In the genomic region with DNA sequence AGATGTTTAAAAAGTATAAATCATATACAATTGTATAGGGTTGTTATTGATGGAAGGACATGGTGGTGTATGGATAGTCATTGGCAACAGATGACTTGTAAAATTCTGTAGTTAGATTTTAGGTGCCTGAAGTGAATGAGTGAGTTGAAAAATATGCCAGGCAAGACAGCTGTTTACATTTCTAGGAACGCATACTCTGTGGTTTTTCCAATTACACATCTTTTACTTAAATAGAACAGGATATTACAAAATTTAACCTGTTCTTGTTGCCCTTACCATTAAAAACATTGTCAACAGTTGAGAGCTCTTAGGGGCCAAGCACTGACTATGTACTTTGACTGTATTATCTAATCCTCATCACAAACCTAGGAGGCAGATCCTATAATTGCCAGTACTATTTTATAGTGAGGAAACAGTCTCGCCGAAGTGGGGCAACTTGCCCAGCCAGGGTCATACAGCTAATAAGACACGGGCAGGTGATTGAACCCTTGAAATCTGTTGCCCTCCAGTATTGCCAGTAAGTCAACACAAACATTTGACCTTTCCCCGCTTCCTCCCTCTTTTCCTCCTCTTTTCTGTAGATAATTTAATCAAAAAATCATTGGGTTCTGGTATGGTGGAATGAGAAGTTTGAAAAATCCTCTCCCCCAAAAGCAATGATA, we compare ENCODE assay signal across 14 cellular contexts.
DNase-seq lines count a peak whose midpoint lies in the region; TF ChIP-seq lines count a peak whose summit lies in the region.
"Had no signal": no experiment of that assay in that cellular context is flagged by ENCODE, and none has a peak within 500 bp of the region (broad histone marks: within the 10 kb centered on the region; RNA-seq: fewer than 3 reads in every experiment).

No MANE protein-coding gene starts in this region.

- CTCF ChIA-PET in RWPE1 (lab: Yijun Ruan, JAX): interaction anchor here (0.7 kb wide), 1 partner anchor 39 kb away, joined by 3 read pairs; no protein-coding TSS in a partner anchor

- H3K27me3 ChIP-seq in H7 (ENCODE audit: control insufficient read depth, insufficient read depth, low read length): no peaks in the 10 kb centered on the region; the same call in 1 of the 2 replicates
- H3K27me3 ChIP-seq: ascending aorta, pancreas, stomach had no signal

- POLR2A ChIA-PET in RWPE1 (lab: Yijun Ruan, JAX; ENCODE audit: low non-redundant PET): interaction anchor here (0.8 kb wide), 1 partner anchor 64 kb away, joined by 4 read pairs; no protein-coding TSS in a partner anchor

- DNase-seq in AG09309 (ENCODE audit: low read depth): peak; percentile 54
- DNase-seq in GM04503 (ENCODE audit: low read depth): peak; percentile 47
- peak; percentile 41 for DNase-seq in RWPE1 (ENCODE audit: low spot score)
- peak; percentile 74 for DNase-seq in fibroblast of mammary gland (ENCODE audit: low read depth)
- DNase-seq in H7: no peak
- no peak for DNase-seq in NCI-H146 treated with DMSO at 0.1 percent for 48 hours (lab: John Stamatoyannopoulos, UW; ENCODE audit: unreplicated experiment)
- no peak for DNase-seq in stimulated activated CD4-positive, alpha-beta T cell treated with anti-CD3 and anti-CD28 coated beads, Interleukin-4, amount 100 ng/mL, for 24 hours
- DNase-seq in cortex of kidney (lab: John Stamatoyannopoulos, UW): no peak
- DNase-seq: hypothalamus; Kasumi-1; pancreas; stimulated activated CD4-positive, alpha-beta T cell treated with anti-CD3 and anti-CD28 coated beads, Interleukin-2, amount 100 ng/mL, for 24 hours; stomach had no signal

- no peaks in the 10 kb centered on the region for H3K36me3 ChIP-seq in H7 (replicated peaks; ENCODE audit: control insufficient read depth, insufficient read depth, low read length)
- H3K36me3 ChIP-seq: ascending aorta, pancreas, stomach had no signal

- H3K27ac ChIP-seq in RWPE1: no peak overlapping the region
- H3K27ac ChIP-seq: ascending aorta, pancreas, stomach had no signal

- TF ChIP-seq CTCF in AG09309 (IDR thresholded peaks at IDR 0.05; ENCODE audit: control insufficient read depth, insufficient read depth, low read depth, low read length, missing control alignments) (no peak), RWPE1 (conservative IDR thresholded peaks at IDR 0.05; ENCODE audit: low read depth) (no peak), fibroblast of mammary gland (conservative IDR thresholded peaks at IDR 0.05; ENCODE audit: control insufficient read depth, insufficient read depth, low read depth, low read length) (no peak)

- no peak overlapping the region for H3K4me3 ChIP-seq in AG09309 (ENCODE audit: control insufficient read depth, low read depth, low read length)
- no peak overlapping the region for H3K4me3 ChIP-seq in fibroblast of mammary gland (ENCODE audit: control insufficient read depth, low read depth, low read length)
- H3K4me3 ChIP-seq in H7 (ENCODE audit: insufficient read depth, low read depth, low read length): no peak overlapping the region
- H3K4me3 ChIP-seq: ascending aorta, pancreas, stomach had no signal

Comparison
In these comparisons a context has a peak if more than half of its experiments do, and no peak if none do; other contexts are left out.
1. DNase-seq: peak in AG09309 (single experiment), GM04503 (single experiment), RWPE1 (single experiment) and fibroblast of mammary gland (single experiment); none in H7 (single experiment), NCI-H146 treated with DMSO at 0.1 percent for 48 hours (single experiment), stimulated activated CD4-positive, alpha-beta T cell treated with anti-CD3 and anti-CD28 coated beads, Interleukin-4, amount 100 ng/mL, for 24 hours (single experiment) and cortex of kidney (single experiment).